In genomic region chr2:43778233-43778632, GRCh38 we compare ENCODE assay signal across 1 cellular context.
TF ChIP-seq lines count a peak whose summit lies in the region.

No MANE protein-coding gene starts in this region.

TF ChIP-seq in K562, 482 proteins besides CTCF, POLR2A, EP300 and RAD21 (continued from another document):
- no peak for TF ChIP-seq ZNF395 (CRISPR knock-in tag; IDR thresholded peaks at IDR 0.05)
- TF ChIP-seq ZNF717 (CRISPR knock-in tag; IDR thresholded peaks at IDR 0.05), result no peak
- peak; percentile 23; the same call in 1 of the 2 replicates for TF ChIP-seq JUND (IDR thresholded peaks at IDR 0.05; ENCODE audit: borderline replicate concordance, low read depth, low read length)
- no peak for TF ChIP-seq JUND (tag; IDR thresholded peaks at IDR 0.05; ENCODE audit: borderline replicate concordance, low read depth, low read length)
- no peak for TF ChIP-seq HMG20A (CRISPR knock-in tag; conservative IDR thresholded peaks at IDR 0.05)
- peak; percentile 52 for TF ChIP-seq ATF3 (IDR thresholded peaks at IDR 0.05)
- TF ChIP-seq ATF3 (CRISPR knock-in tag; conservative IDR thresholded peaks at IDR 0.05), result no peak
- TF ChIP-seq DPF2 (IDR thresholded peaks at IDR 0.05), result no peak
- TF ChIP-seq ZFPM2 (CRISPR knock-in tag; IDR thresholded peaks at IDR 0.05), result no peak
